ENCODE assay signal across 1 cellular context in genomic region chr20:31690124-31690666, GRCh38.
TF ChIP-seq lines count a peak whose summit lies in the region.

No MANE protein-coding gene starts in this region.

TF ChIP-seq in WTC11, 78 proteins besides CTCF, POLR2A, EP300 and RAD21 (continued from another document):
- TF ChIP-seq ZNF512 (CRISPR knock-in tag; IDR thresholded peaks at IDR 0.05; ENCODE audit: borderline replicate concordance), result no peak
- no peak for TF ChIP-seq PRRX2 (CRISPR knock-in tag; IDR thresholded peaks at IDR 0.05)
- TF ChIP-seq MYBL2 (CRISPR knock-in tag; IDR thresholded peaks at IDR 0.05), result no peak
- TF ChIP-seq ZNF281 (CRISPR knock-in tag; IDR thresholded peaks at IDR 0.05), result no peak
- no peak for TF ChIP-seq CREM (CRISPR knock-in tag; IDR thresholded peaks at IDR 0.05)
- TF ChIP-seq AFF4 (CRISPR knock-in tag; IDR thresholded peaks at IDR 0.05; ENCODE audit: borderline replicate concordance), result no peak
- TF ChIP-seq ZMAT4 (CRISPR knock-in tag; IDR thresholded peaks at IDR 0.05), result no peak
- TF ChIP-seq ZBTB21 (CRISPR knock-in tag; IDR thresholded peaks at IDR 0.05; ENCODE audit: borderline replicate concordance), result no peak
- no peak for TF ChIP-seq NFYB (CRISPR knock-in tag; conservative IDR thresholded peaks at IDR 0.05; ENCODE audit: low read depth)
- TF ChIP-seq PRDM15 (CRISPR knock-in tag; IDR thresholded peaks at IDR 0.05), result no peak
- TF ChIP-seq JUN (CRISPR knock-in tag; IDR thresholded peaks at IDR 0.05), result no peak
- TF ChIP-seq TEAD4 (CRISPR knock-in tag; IDR thresholded peaks at IDR 0.05), result no peak
TF ChIP-seq in WTC11: peak in this region for 0.
